In genomic region chr1:203592156-203592555, GRCh38 we compare ENCODE assay signal across 11 cellular contexts. TPM values are rescaled to one million over a fixed set of nuclear protein-coding genes. Genes with fewer than 3 reads are reported as not detected.
DNase-seq lines count a peak whose midpoint lies in the region; ATAC-seq and TF ChIP-seq lines count a peak whose summit lies in the region.
"Had no signal": no experiment of that assay in that cellular context is flagged by ENCODE, and none has a peak within 500 bp of the region (broad histone marks: within the 10 kb centered on the region; RNA-seq: fewer than 3 reads in every experiment).

No MANE protein-coding gene starts in this region.

- intact Hi-C loops in head of caudate nucleus (cut with DNase I): no loop called here

- ATAC-seq in omental fat pad (ENCODE audit: low FRiP score) (peak; percentile 15), GM18520 (IDR thresholded peaks at IDR 0.05; ENCODE audit: unreplicated experiment) (no peak), GM21515 (IDR thresholded peaks at IDR 0.05; ENCODE audit: unreplicated experiment) (no peak)

- no peak for TF ChIP-seq CTCF in omental fat pad (IDR thresholded peaks at IDR 0.05)

- DNase-seq in COR-L47 (lab: John Stamatoyannopoulos, UW) (peak; percentile 62), NCI-H146 treated with DMSO at 0.1 percent for 48 hours (lab: John Stamatoyannopoulos, UW; ENCODE audit: unreplicated experiment) (peak; percentile 67), head of caudate nucleus (peak; percentile 21 to 78 (median 54)), omental fat pad (ENCODE audit: low spot score) (no peak), NCI-H1930 (lab: John Stamatoyannopoulos, UW) (no peak), NCI-H748 (lab: John Stamatoyannopoulos, UW; ENCODE audit: unreplicated experiment) (no peak)
- DNase-seq: CD4-positive, alpha-beta T cell; kidney; NCI-H446 treated with DMSO at 0.1 percent for 48 hours had no signal

RNA-seq across cellular contexts. Expression of gene ATP2B4, which starts 34.5 kb away (rescaled TPM):
- total RNA-seq in omental fat pad: 100 to 1,000 TPM in 3 of 4 donors, 10 to 100 TPM in 1; 90.4 to 212 (median 146) TPM

Comparison
In these comparisons a context has a peak if more than half of its experiments do, and no peak if none do; other contexts are left out.
1. DNase-seq: peak in COR-L47 (single experiment), NCI-H146 treated with DMSO at 0.1 percent for 48 hours (single experiment) and head of caudate nucleus (42 of 42); none in omental fat pad (single experiment), NCI-H1930 (0 of 2) and NCI-H748 (single experiment).